19 cellular contexts compared by ENCODE assay signal in the genomic region with DNA sequence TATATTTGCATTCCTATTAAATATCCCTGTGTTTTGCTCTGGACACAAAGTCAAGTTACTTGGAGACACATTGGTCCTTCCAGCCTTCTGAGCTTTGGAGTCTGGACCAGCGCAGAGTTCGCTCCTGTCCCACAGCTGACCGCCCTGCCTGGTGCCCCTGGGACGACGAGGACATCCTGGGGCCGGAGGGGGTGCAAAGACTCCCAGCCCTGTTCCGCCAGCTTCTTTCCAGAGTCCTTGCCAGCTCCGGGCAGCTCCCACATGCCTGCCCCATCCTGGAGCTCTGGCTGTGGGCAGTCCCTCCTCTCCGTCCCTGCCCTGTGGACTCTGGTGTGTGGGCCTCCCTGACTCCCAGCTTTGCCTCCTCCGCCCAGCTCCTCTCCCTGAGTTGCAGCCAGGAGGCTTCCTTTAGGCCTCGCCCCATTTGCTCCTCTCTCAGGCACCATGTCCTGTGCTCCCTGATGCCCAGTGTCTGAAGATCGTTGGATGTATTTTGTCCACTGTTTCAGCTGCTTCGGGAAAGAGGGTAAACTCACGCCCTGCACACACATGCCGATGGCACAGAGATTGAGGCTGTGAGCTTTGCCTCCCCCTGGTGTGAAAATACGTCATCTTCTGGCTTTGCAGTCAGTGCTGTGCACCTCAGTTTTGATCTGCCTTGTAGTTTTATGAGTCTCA. TPM values are rescaled to one million over a fixed set of nuclear protein-coding genes. Genes with fewer than 3 reads are reported as not detected.
DNase-seq lines count a peak whose midpoint lies in the region; ATAC-seq and TF ChIP-seq lines count a peak whose summit lies in the region.
"Had no signal": no experiment of that assay in that cellular context is flagged by ENCODE, and none has a peak within 500 bp of the region (broad histone marks: within the 10 kb centered on the region; RNA-seq: fewer than 3 reads in every experiment).

No MANE protein-coding gene starts in this region.

- no peak for DNase-seq in activated CD8-positive, alpha-beta memory T cell treated with anti-CD3 and anti-CD28 coated beads, Interleukin-2, amount 10 ng/mL, durations not matched to agents 7 days and 5 days
- no peak for DNase-seq in activated CD8-positive, alpha-beta memory T cell treated with anti-CD3 and anti-CD28 coated beads, Interleukin-2, amount 50 U/mL, for 48 hours
- DNase-seq in HFFc6 (no peak), chondrocyte (ENCODE audit: low spot score) (no peak), progenitor cell of endocrine pancreas (ENCODE audit: low spot score, unreplicated experiment) (no peak), nephron progenitor cell (no peak), T-helper 9 cell (no peak)
- DNase-seq: activated CD4-positive, CD25-positive, alpha-beta regulatory T cell; activated gamma-delta T cell treated with Interleukin-2 at 50 U/mL for 16 hours; GF-D8; NCI-H1048; NCI-H2081; Peyer's patch; small intestine; stimulated activated CD4-positive, alpha-beta T cell treated with anti-CD3 and anti-CD28 coated beads, Interleukin-4, amount 100 ng/mL, for 4 hours; stimulated activated CD8-positive, alpha-beta memory T cell treated with anti-CD3 and anti-CD28 coated beads, Interleukin-4, amount 100 ng/mL, for 48 hours; testis had no signal

- H3K9me3 Mint-ChIP-seq in activated CD8-positive, alpha-beta memory T cell treated with anti-CD3 and anti-CD28 coated beads, Interleukin-2, amount 10 ng/mL, durations not matched to agents 7 days and 5 days (ENCODE audit: low read depth) = no peaks in the 10 kb centered on the region
- no peaks in the 10 kb centered on the region for H3K9me3 Mint-ChIP-seq in HFFc6
- H3K9me3 Mint-ChIP-seq in chondrocyte (ENCODE audit: low read depth) = no peaks in the 10 kb centered on the region
- no peaks in the 10 kb centered on the region for H3K9me3 Mint-ChIP-seq in progenitor cell of endocrine pancreas (ENCODE audit: low read depth)
- H3K9me3 Mint-ChIP-seq in nephron progenitor cell = peaks cover 5% of the 10 kb centered on the region

- H3K4me1 Mint-ChIP-seq in activated CD8-positive, alpha-beta memory T cell treated with anti-CD3 and anti-CD28 coated beads, Interleukin-2, amount 10 ng/mL, durations not matched to agents 7 days and 5 days = peaks cover 19% of the 10 kb centered on the region
- H3K4me1 Mint-ChIP-seq in HFFc6 (ENCODE audit: low read depth) (no peaks in the 10 kb centered on the region), chondrocyte (ENCODE audit: low read depth) (peaks cover 2% of the 10 kb centered on the region), progenitor cell of endocrine pancreas (ENCODE audit: low read depth) (no peaks in the 10 kb centered on the region), nephron progenitor cell (peaks cover 23% of the 10 kb centered on the region)

- H3K36me3 Mint-ChIP-seq in activated CD8-positive, alpha-beta memory T cell treated with anti-CD3 and anti-CD28 coated beads, Interleukin-2, amount 10 ng/mL, durations not matched to agents 7 days and 5 days = no peaks in the 10 kb centered on the region
- H3K36me3 Mint-ChIP-seq in HFFc6 (ENCODE audit: low read depth) (no peaks in the 10 kb centered on the region), chondrocyte (ENCODE audit: low read depth) (no peaks in the 10 kb centered on the region), progenitor cell of endocrine pancreas (ENCODE audit: insufficient read depth) (no peaks in the 10 kb centered on the region), nephron progenitor cell (ENCODE audit: low read depth) (no peaks in the 10 kb centered on the region)

- peak; percentile 14; the same call in 1 of the 2 replicates for TF ChIP-seq CTCF in HFFc6 (IDR thresholded peaks at IDR 0.05)
- TF ChIP-seq CTCF in chondrocyte (IDR thresholded peaks at IDR 0.05) = peak; percentile 24
- peak; percentile 20 for TF ChIP-seq CTCF in progenitor cell of endocrine pancreas (IDR thresholded peaks at IDR 0.05; ENCODE audit: unreplicated experiment)
- TF ChIP-seq CTCF in nephron progenitor cell (IDR thresholded peaks at IDR 0.05) = no peak

- H3K27ac Mint-ChIP-seq in activated CD8-positive, alpha-beta memory T cell treated with anti-CD3 and anti-CD28 coated beads, Interleukin-2, amount 10 ng/mL, durations not matched to agents 7 days and 5 days = peak overlapping the region; percentile 16
- H3K27ac Mint-ChIP-seq in HFFc6 (no peak overlapping the region), chondrocyte (ENCODE audit: unreplicated experiment) (no peak overlapping the region), progenitor cell of endocrine pancreas (no peak overlapping the region), nephron progenitor cell (no peak overlapping the region)

- H3K27me3 Mint-ChIP-seq in activated CD8-positive, alpha-beta memory T cell treated with anti-CD3 and anti-CD28 coated beads, Interleukin-2, amount 10 ng/mL, durations not matched to agents 7 days and 5 days = peaks cover 2% of the 10 kb centered on the region
- H3K27me3 Mint-ChIP-seq in HFFc6 (ENCODE audit: insufficient read depth) = peaks cover 16% of the 10 kb centered on the region
- peaks cover 4% of the 10 kb centered on the region for H3K27me3 Mint-ChIP-seq in chondrocyte (ENCODE audit: low read depth)
- H3K27me3 Mint-ChIP-seq in progenitor cell of endocrine pancreas = peaks cover 29% of the 10 kb centered on the region
- H3K27me3 Mint-ChIP-seq in nephron progenitor cell (ENCODE audit: low read depth, poor library complexity) = peaks cover 26% of the 10 kb centered on the region

- CTCF ChIA-PET in activated CD8-positive, alpha-beta memory T cell treated with anti-CD3 and anti-CD28 coated beads, Interleukin-2, amount 10 ng/mL, durations not matched to agents 7 days and 5 days (lab: Charles Lee) = no interaction called here

- ATAC-seq in activated CD8-positive, alpha-beta memory T cell treated with anti-CD3 and anti-CD28 coated beads, Interleukin-2, amount 10 ng/mL, durations not matched to agents 7 days and 5 days = no peak
- no peak for ATAC-seq in GM18870 (IDR thresholded peaks at IDR 0.05; ENCODE audit: unreplicated experiment)
- ATAC-seq: left lobe of liver had no signal

- no peak overlapping the region for H3K4me3 Mint-ChIP-seq in activated CD8-positive, alpha-beta memory T cell treated with anti-CD3 and anti-CD28 coated beads, Interleukin-2, amount 10 ng/mL, durations not matched to agents 7 days and 5 days
- no peak overlapping the region for H3K4me3 Mint-ChIP-seq in HFFc6
- H3K4me3 Mint-ChIP-seq in chondrocyte (ENCODE audit: unreplicated experiment) = no peak overlapping the region
- H3K4me3 Mint-ChIP-seq in progenitor cell of endocrine pancreas (ENCODE audit: low read depth) = no peak overlapping the region
- no peak overlapping the region for H3K4me3 Mint-ChIP-seq in nephron progenitor cell

RNA-seq across cellular contexts. Expression of a gene that starts 4.9 kb away (rescaled TPM):
- total RNA-seq in activated CD8-positive, alpha-beta memory T cell treated with anti-CD3 and anti-CD28 coated beads, Interleukin-2, amount 10 ng/mL, durations not matched to agents 7 days and 5 days = 10 to 100 TPM; 38.9 to 49.0 TPM
- 10 to 100 TPM; 28.5 to 34.5 (median 30.2) TPM for total RNA-seq in HFFc6 (2021; fragmentation: NEBNext Ultra II Directional; extraction: Animal tissue kit (Norgen Biotek cat#: 25700))
- total RNA-seq in chondrocyte (54.1 to 60.8 TPM (median 55.4 TPM) in 3 replicates), progenitor cell of endocrine pancreas (79.8 and 87.9 TPM in 2 replicates)

RNA-seq across cellular contexts. Expression of a gene that starts 11.8 kb away (rescaled TPM):
- total RNA-seq in activated CD8-positive, alpha-beta memory T cell treated with anti-CD3 and anti-CD28 coated beads, Interleukin-2, amount 10 ng/mL, durations not matched to agents 7 days and 5 days = 1 to 10 TPM; 1.1 to 1.5 TPM
- total RNA-seq in HFFc6 (2021; fragmentation: NEBNext Ultra II Directional; extraction: Animal tissue kit (Norgen Biotek cat#: 25700)) = under 1 TPM in 5 of 6 experiments, not detected in 1; 0.13 to 0.62 (median 0.21) TPM
- total RNA-seq in chondrocyte (0.85 to 1.3 TPM (median 0.89 TPM) in 3 replicates), progenitor cell of endocrine pancreas (12.9 and 13.1 TPM in 2 replicates)

RNA-seq across cellular contexts. Expression of a gene that starts 26.4 kb away (rescaled TPM):
- 10 to 100 TPM; 14.3 to 19.8 TPM for total RNA-seq in activated CD8-positive, alpha-beta memory T cell treated with anti-CD3 and anti-CD28 coated beads, Interleukin-2, amount 10 ng/mL, durations not matched to agents 7 days and 5 days
- total RNA-seq in HFFc6 (2021; fragmentation: NEBNext Ultra II Directional; extraction: Animal tissue kit (Norgen Biotek cat#: 25700)) = 10 to 100 TPM; 14.2 to 23.0 (median 18.8) TPM
- 22.8 to 26.5 TPM (median 25.6 TPM) in 3 replicates for total RNA-seq in chondrocyte
- total RNA-seq in progenitor cell of endocrine pancreas = 22.6 and 23.7 TPM in 2 replicates

RNA-seq across cellular contexts. Expression of a gene that starts 26.6 kb away (rescaled TPM):
- 100 to 1,000 TPM; 213 to 231 TPM for total RNA-seq in activated CD8-positive, alpha-beta memory T cell treated with anti-CD3 and anti-CD28 coated beads, Interleukin-2, amount 10 ng/mL, durations not matched to agents 7 days and 5 days
- 100 to 1,000 TPM; 181 to 374 (median 290) TPM for total RNA-seq in HFFc6 (2021; fragmentation: NEBNext Ultra II Directional; extraction: Animal tissue kit (Norgen Biotek cat#: 25700))
- 240 to 279 TPM (median 256 TPM) in 3 replicates for total RNA-seq in chondrocyte
- total RNA-seq in progenitor cell of endocrine pancreas = 235 and 236 TPM in 2 replicates
